In the genomic region with DNA sequence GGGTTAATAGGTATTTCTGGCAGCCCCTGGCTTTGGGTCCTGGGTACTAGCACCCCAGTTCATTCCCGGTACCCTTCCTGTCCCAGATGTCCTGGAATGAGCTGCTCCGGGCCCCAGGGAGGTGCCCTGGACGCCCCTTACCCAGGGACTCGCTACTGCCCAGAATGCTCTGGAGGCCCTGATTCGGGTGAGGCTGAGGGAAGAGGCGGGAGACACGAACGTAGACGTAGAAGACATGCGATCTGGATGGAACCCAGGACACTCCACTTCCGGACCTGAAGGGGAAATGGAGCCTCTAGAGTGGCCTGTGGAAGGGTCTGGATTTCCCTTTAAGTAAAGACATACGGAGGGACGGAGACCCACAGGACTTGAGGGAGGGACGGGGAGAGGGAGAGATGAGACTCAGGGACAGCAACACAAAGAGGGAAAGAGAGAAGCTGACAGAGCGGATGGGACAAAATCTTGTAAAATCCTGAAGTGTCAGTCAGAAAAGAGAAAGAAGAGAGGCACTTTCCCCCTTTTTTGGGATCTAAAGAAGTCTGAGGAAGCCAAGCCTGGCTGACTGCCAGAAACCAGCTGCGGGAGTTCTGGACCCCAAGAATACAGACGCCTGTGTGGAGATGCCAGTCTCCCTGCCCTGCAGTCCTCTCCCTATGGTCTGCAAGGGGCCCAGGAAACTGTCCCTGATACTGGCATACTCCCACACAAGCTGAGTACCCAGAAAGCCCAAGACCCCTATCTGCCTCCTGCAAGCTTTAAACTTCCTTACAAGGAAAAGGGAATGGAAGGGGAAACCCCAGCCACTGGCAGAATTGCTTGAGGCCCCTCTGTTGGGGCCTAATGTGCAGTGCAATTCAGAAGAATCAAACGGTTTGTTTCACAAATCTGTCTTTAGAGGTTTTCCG, we compare ENCODE assay signal across 17 cellular contexts. TPM values are rescaled to one million over a fixed set of nuclear protein-coding genes. Genes with fewer than 3 reads are reported as not detected.
DNase-seq lines count a peak whose midpoint lies in the region; ATAC-seq, FAIRE-seq and TF ChIP-seq lines count a peak whose summit lies in the region.
"Had no signal": no experiment of that assay in that cellular context is flagged by ENCODE, and none has a peak within 500 bp of the region (broad histone marks: within the 10 kb centered on the region; RNA-seq: fewer than 3 reads in every experiment).

No MANE protein-coding gene starts in this region.

- ATAC-seq in CD4-positive, alpha-beta T cell (ENCODE audit: poor library complexity), result no peak
- ATAC-seq in natural killer cell treated with Interleukin-12 subunit alpha and Interleukin-12 subunit beta and Interleukin-15 and Interleukin-18, amount 100 ng/mL, for 72 hours, result no peak
- ATAC-seq: activated naive CD4-positive, alpha-beta T cell treated with anti-CD3 and anti-CD28 coated beads, Interleukin-2, amount 50 U/mL, for 72 hours; foreskin keratinocyte; left cardiac atrium; stimulated activated naive B cell treated with anti-CD40 and anti-IgM and Interleukin-4, amounts not matched to agents 10 μg/mL and 1 μg/mL and 100 μg/mL, for 72 hours had no signal

- intact Hi-C loops in CD4-positive, alpha-beta T cell (cut with DNase I, micrococcal nuclease), result no loop called here

- H3K4me3 Mint-ChIP-seq in CD4-positive, alpha-beta T cell, result peak overlapping the region; percentile 45
- H3K4me3 Mint-ChIP-seq in activated naive CD8-positive, alpha-beta T cell treated with anti-CD3 and anti-CD28 coated beads for 36 hours, result peak overlapping the region; percentile 8
- peak overlapping the region; percentile 8 for H3K4me3 Mint-ChIP-seq in natural killer cell treated with Interleukin-12 subunit alpha and Interleukin-12 subunit beta and Interleukin-15 and Interleukin-18, amount 100 ng/mL, for 72 hours

- no peak for TF ChIP-seq POLR2A in GM12892 (IDR thresholded peaks at IDR 0.05; ENCODE audit: low read depth, low read length)

- no peak for TF ChIP-seq CTCF in CD4-positive, alpha-beta T cell (IDR thresholded peaks at IDR 0.05)

- POLR2A ChIA-PET in CD4-positive, alpha-beta T cell (lab: Charles Lee), result interaction anchor here (1.6 kb wide), 1 partner anchor 12 kb away, joined by 6 read pairs; no protein-coding TSS in a partner anchor

- FAIRE-seq in GM12892 (lab: Jason Lieb, UNC), result no peak

- H3K4me1 Mint-ChIP-seq in CD4-positive, alpha-beta T cell (ENCODE audit: low read depth), result peaks cover 39% of the 10 kb centered on the region
- H3K4me1 Mint-ChIP-seq in activated naive CD8-positive, alpha-beta T cell treated with anti-CD3 and anti-CD28 coated beads for 36 hours, result peaks cover 33% of the 10 kb centered on the region
- H3K4me1 Mint-ChIP-seq in natural killer cell treated with Interleukin-12 subunit alpha and Interleukin-12 subunit beta and Interleukin-15 and Interleukin-18, amount 100 ng/mL, for 72 hours (ENCODE audit: low read depth in 2 of 2), result peaks cover 20 to 23% of the 10 kb centered on the region in 2 donors

- no peaks in the 10 kb centered on the region for H3K9me3 ChIP-seq in CD4-positive, alpha-beta T cell (ENCODE audit: control insufficient read depth, low read length)

- H3K9me3 Mint-ChIP-seq in CD4-positive, alpha-beta T cell, result no peaks in the 10 kb centered on the region
- H3K9me3 Mint-ChIP-seq in activated naive CD8-positive, alpha-beta T cell treated with anti-CD3 and anti-CD28 coated beads for 36 hours, result no peaks in the 10 kb centered on the region
- no peaks in the 10 kb centered on the region for H3K9me3 Mint-ChIP-seq in natural killer cell treated with Interleukin-12 subunit alpha and Interleukin-12 subunit beta and Interleukin-15 and Interleukin-18, amount 100 ng/mL, for 72 hours
- H3K9me3 Mint-ChIP-seq: activated naive CD4-positive, alpha-beta T cell treated with anti-CD3 and anti-CD28 coated beads, Interleukin-2, amount 50 U/mL, for 72 hours; stimulated activated naive B cell treated with anti-CD40 and anti-IgM and Interleukin-4, amounts not matched to agents 10 μg/mL and 1 μg/mL and 100 μg/mL, for 72 hours had no signal

- H3K36me3 Mint-ChIP-seq in CD4-positive, alpha-beta T cell (ENCODE audit: low read depth), result no peaks in the 10 kb centered on the region
- no peaks in the 10 kb centered on the region for H3K36me3 Mint-ChIP-seq in activated naive CD8-positive, alpha-beta T cell treated with anti-CD3 and anti-CD28 coated beads for 36 hours
- H3K36me3 Mint-ChIP-seq in natural killer cell treated with Interleukin-12 subunit alpha and Interleukin-12 subunit beta and Interleukin-15 and Interleukin-18, amount 100 ng/mL, for 72 hours, result peaks cover 4% of the 10 kb centered on the region
- H3K36me3 Mint-ChIP-seq: activated naive CD4-positive, alpha-beta T cell treated with anti-CD3 and anti-CD28 coated beads, Interleukin-2, amount 50 U/mL, for 72 hours had no signal

- H3K27me3 ChIP-seq in CD4-positive, alpha-beta T cell (ENCODE audit: control insufficient read depth, insufficient read depth, low read length), result peaks cover 98% of the 10 kb centered on the region

- no peak for DNase-seq in CD4-positive, alpha-beta T cell
- DNase-seq in HS-27A (ENCODE audit: low read depth) (peak; percentile 11), RPMI8226 (no peak), HCEC 1CT (no peak), GM12892 (ENCODE audit: insufficient read length) (no peak)
- no peak for DNase-seq in activated naive CD8-positive, alpha-beta T cell treated with anti-CD3 and anti-CD28 coated beads for 36 hours
- DNase-seq in natural killer cell treated with Interleukin-12 subunit alpha and Interleukin-12 subunit beta and Interleukin-15 and Interleukin-18, amount 100 ng/mL, for 72 hours (ENCODE audit: low spot score), result no peak
- no peak for DNase-seq in activated CD4-positive, alpha-beta T cell treated with anti-CD3 and anti-CD28 coated beads for 48 hours
- DNase-seq: activated CD8-positive, alpha-beta memory T cell treated with anti-CD3 and anti-CD28 coated beads for 24 hours; foreskin keratinocyte; left cardiac atrium; NCI-H1694; stimulated activated naive B cell treated with anti-CD40 and anti-IgM and Interleukin-4, amounts not matched to agents 10 μg/mL and 1 μg/mL and 100 μg/mL, for 72 hours; T-helper 2 cell had no signal

- H3K27me3 Mint-ChIP-seq in CD4-positive, alpha-beta T cell, result peaks cover 98% of the 10 kb centered on the region
- peaks cover 99% of the 10 kb centered on the region for H3K27me3 Mint-ChIP-seq in activated naive CD8-positive, alpha-beta T cell treated with anti-CD3 and anti-CD28 coated beads for 36 hours
- peaks cover 58 to 92% of the 10 kb centered on the region in 2 donors for H3K27me3 Mint-ChIP-seq in natural killer cell treated with Interleukin-12 subunit alpha and Interleukin-12 subunit beta and Interleukin-15 and Interleukin-18, amount 100 ng/mL, for 72 hours

- no peak overlapping the region for H3K27ac Mint-ChIP-seq in CD4-positive, alpha-beta T cell
- H3K27ac Mint-ChIP-seq in activated naive CD8-positive, alpha-beta T cell treated with anti-CD3 and anti-CD28 coated beads for 36 hours, result no peak overlapping the region
- H3K27ac Mint-ChIP-seq in natural killer cell treated with Interleukin-12 subunit alpha and Interleukin-12 subunit beta and Interleukin-15 and Interleukin-18, amount 100 ng/mL, for 72 hours, result no peak overlapping the region
- H3K27ac Mint-ChIP-seq: activated naive CD4-positive, alpha-beta T cell treated with anti-CD3 and anti-CD28 coated beads, Interleukin-2, amount 50 U/mL, for 72 hours had no signal

- CTCF ChIA-PET in CD4-positive, alpha-beta T cell (lab: Charles Lee), result interaction anchor here (1.5 kb wide), 1 partner anchor 51 kb away, joined by 3 read pairs; no protein-coding TSS in a partner anchor

- H3K27ac ChIP-seq in CD4-positive, alpha-beta T cell (ENCODE audit: low read depth, low read length), result no peak overlapping the region
- H3K27ac ChIP-seq: foreskin keratinocyte had no signal

RNA-seq across cellular contexts. Expression of a gene that starts 1.0 kb away (rescaled TPM):
- not detected for total RNA-seq in CD4-positive, alpha-beta T cell
- not detected for total RNA-seq in activated naive CD8-positive, alpha-beta T cell treated with anti-CD3 and anti-CD28 coated beads for 36 hours
- not detected for total RNA-seq in natural killer cell treated with Interleukin-12 subunit alpha and Interleukin-12 subunit beta and Interleukin-15 and Interleukin-18, amount 100 ng/mL, for 72 hours
- polyA plus RNA-seq in GM12892 (2012; ENCODE audit: missing spikeins), result not detected
- total RNA-seq: activated naive CD4-positive, alpha-beta T cell treated with anti-CD3 and anti-CD28 coated beads, Interleukin-2, amount 50 U/mL, for 72 hours; foreskin keratinocyte; left cardiac atrium; omental fat pad had no signal
- polyA plus RNA-seq: foreskin keratinocyte had no signal

RNA-seq across cellular contexts. Expression of a gene that starts 6.6 kb away (rescaled TPM):
- not detected for total RNA-seq in CD4-positive, alpha-beta T cell
- total RNA-seq in activated naive CD8-positive, alpha-beta T cell treated with anti-CD3 and anti-CD28 coated beads for 36 hours, result not detected
- total RNA-seq in natural killer cell treated with Interleukin-12 subunit alpha and Interleukin-12 subunit beta and Interleukin-15 and Interleukin-18, amount 100 ng/mL, for 72 hours, result not detected
- polyA plus RNA-seq in GM12892 (2012; ENCODE audit: missing spikeins), result not detected
- total RNA-seq: activated naive CD4-positive, alpha-beta T cell treated with anti-CD3 and anti-CD28 coated beads, Interleukin-2, amount 50 U/mL, for 72 hours; foreskin keratinocyte; HT1080; left cardiac atrium; omental fat pad had no signal
- polyA plus RNA-seq: foreskin keratinocyte had no signal

RNA-seq across cellular contexts. Expression of a gene that starts 7.3 kb away (rescaled TPM):
- total RNA-seq in CD4-positive, alpha-beta T cell, result not detected
- total RNA-seq in activated naive CD8-positive, alpha-beta T cell treated with anti-CD3 and anti-CD28 coated beads for 36 hours, result not detected
- total RNA-seq in natural killer cell treated with Interleukin-12 subunit alpha and Interleukin-12 subunit beta and Interleukin-15 and Interleukin-18, amount 100 ng/mL, for 72 hours, result not detected
- not detected for polyA plus RNA-seq in GM12892 (2012; ENCODE audit: missing spikeins)
- total RNA-seq: activated naive CD4-positive, alpha-beta T cell treated with anti-CD3 and anti-CD28 coated beads, Interleukin-2, amount 50 U/mL, for 72 hours; foreskin keratinocyte; HT1080; left cardiac atrium; omental fat pad had no signal
- polyA plus RNA-seq: foreskin keratinocyte had no signal
